9 cellular contexts compared by ENCODE assay signal in genomic region chr16:18983565-18984424, GRCh38. TPM values are rescaled to one million over a fixed set of nuclear protein-coding genes. Genes with fewer than 3 reads are reported as not detected.
DNase-seq lines count a peak whose midpoint lies in the region; ATAC-seq and TF ChIP-seq lines count a peak whose summit lies in the region.
"Had no signal": no experiment of that assay in that cellular context is flagged by ENCODE, and none has a peak within 500 bp of the region (broad histone marks: within the 10 kb centered on the region; RNA-seq: fewer than 3 reads in every experiment).

Gene TMC7, plus strand, starts transcription at chr16:18983934. Its CDS starts 130 bp downstream, at chr16:18984064.

- H3K36me3 ChIP-seq in Panc1 (ENCODE audit: control insufficient read depth, insufficient read depth, low read length): no peaks in the 10 kb centered on the region
- H3K36me3 ChIP-seq in breast epithelium: no peaks in the 10 kb centered on the region
- no peaks in the 10 kb centered on the region for H3K36me3 ChIP-seq in iPS-18a (ENCODE audit: control insufficient read depth, low read depth, low read length)

- H3K27ac ChIP-seq in Panc1 (ENCODE audit: low read length) (peak within 1 kb of the TSS; percentile 87), breast epithelium (peak within 1 kb of the TSS; percentile 46 to 75), iPS-18a (ENCODE audit: low read length) (no peak within 1 kb of the TSS)

- in situ Hi-C loops in Panc1 (cut with HindIII; ENCODE audit: low pct_unique_long_range_greater_than_20kb, low sequenced_read_pairs): no loop called here

- TF ChIP-seq CTCF in Panc1 (IDR thresholded peaks at IDR 0.05): peak; percentile 100
- peak in 2 of 3 donors; percentile 48 to 52 for TF ChIP-seq CTCF in breast epithelium (IDR thresholded peaks at IDR 0.05)

- H3K27me3 ChIP-seq in Panc1 (ENCODE audit: control insufficient read depth, insufficient read depth, low read length) (no peaks in the 10 kb centered on the region), breast epithelium (no peaks in the 10 kb centered on the region), iPS-18a (ENCODE audit: control insufficient read depth, insufficient read depth, low read length) (no peaks in the 10 kb centered on the region)

- no TSS peak for BruUV-seq in Panc1 (replicated peaks; lab: Mats Ljungman, UMichigan)

- POLR2A ChIA-PET in Panc1 (lab: Charles Lee): interaction anchor here (0.5 to 1.1 kb wide), 5 partner anchors 13 to 101 kb away, joined by 3 to 5 read pairs (median 3); partner anchors contain the start of gene COQ7

- H3K4me3 ChIP-seq in Panc1 (ENCODE audit: low read depth in 2 of 2, low read length in 2 of 2): peak within 1 kb of the TSS; percentile 58 to 98
- peak within 1 kb of the TSS; percentile 42 to 78 (median 54) for H3K4me3 ChIP-seq in breast epithelium
- H3K4me3 ChIP-seq in iPS-18a (ENCODE audit: low read length): peak within 1 kb of the TSS; percentile 69

- H3K4me1 ChIP-seq in Panc1 (ENCODE audit: control insufficient read depth, insufficient read depth, low read length) (peaks cover 6% of the 10 kb centered on the region; the same call in 1 of the 2 replicates), breast epithelium (no peaks in the 10 kb centered on the region), iPS-18a (ENCODE audit: control insufficient read depth, low read depth, low read length) (no peaks in the 10 kb centered on the region)

- ATAC-seq in Panc1 (peak; percentile 99), sciatic nerve (peak; percentile 79), GM21526 (IDR thresholded peaks at IDR 0.05; ENCODE audit: low FRiP score, unreplicated experiment) (no peak)
- ATAC-seq: T-cell had no signal

- H3K9me3 ChIP-seq in Panc1 (ENCODE audit: control insufficient read depth, insufficient read depth, low read depth, low read length) (no peaks in the 10 kb centered on the region), breast epithelium (no peaks in the 10 kb centered on the region), iPS-18a (ENCODE audit: control insufficient read depth, low read depth, low read length) (no peaks in the 10 kb centered on the region)

- DNase-seq in DMS114 treated with DMSO at 0.1 percent for 48 hours (lab: John Stamatoyannopoulos, UW; ENCODE audit: unreplicated experiment) (peak; percentile 83), LHCN-M2 (ENCODE audit: low read depth) (peak; percentile 88), Panc1 (ENCODE audit: low read depth, low spot score) (peak; percentile 74), breast epithelium (ENCODE audit: low spot score in 2 of 2) (peak; percentile 47 to 86), sciatic nerve (ENCODE audit: low spot score) (peak; percentile 85), AML-193 (lab: John Stamatoyannopoulos, UW) (no peak)

- CTCF ChIA-PET in Panc1 (lab: Charles Lee): interaction anchor here (0.6 to 2.5 kb wide), 17 partner anchors 9 to 429 kb away, joined by 3 to 9 read pairs (median 4); no protein-coding TSS in a partner anchor

- TF ChIP-seq POLR2A in breast epithelium (IDR thresholded peaks at IDR 0.05): no peak

- peak within 1 kb of the TSS; percentile 56 for H3K9ac ChIP-seq in iPS-18a (ENCODE audit: low read length)

- intact Hi-C loops in Panc1 (cut with micrococcal nuclease; ENCODE audit: unreplicated experiment): loop anchor here (1.0 to 10.0 kb wide), 2 partner anchors 89 to 391 kb away; no protein-coding TSS in a partner anchor
- intact Hi-C loops in breast epithelium (cut with DNase I; ENCODE audit: low total_unique reads): no loop called here
- intact Hi-C loops in sciatic nerve (cut with DNase I): loop anchor here (5.0 kb wide), 1 partner anchor 89 kb away; no protein-coding TSS in a partner anchor

RNA-seq across cellular contexts. Expression of gene TMC7, which starts in this region (rescaled TPM):
- total RNA-seq in LHCN-M2 (2014; rRNA removed): 2.1 and 2.8 TPM in 2 replicates
- 1.3 TPM for polyA plus RNA-seq in LHCN-M2 (2012)
- 5.1 TPM for total RNA-seq in Panc1 (2021; ENCODE audit: unreplicated experiment)
- 2.8 TPM for polyA plus RNA-seq in Panc1 (2012; ENCODE audit: insufficient read length)
- total RNA-seq in breast epithelium: 1 to 10 TPM in 1 of 3 donors, under 1 TPM in 2; 0.64 to 1.3 (median 0.73) TPM
- total RNA-seq in sciatic nerve: 9.6 TPM

Comparison
In these comparisons a context has a peak if more than half of its experiments do, and no peak if none do; other contexts are left out.
1. DNase-seq: peak in DMS114 treated with DMSO at 0.1 percent for 48 hours (single experiment), LHCN-M2 (single experiment), Panc1 (single experiment), breast epithelium (2 of 2) and sciatic nerve (single experiment); none in AML-193 (0 of 2).
2. Peak in every context shown above with its lines, with median percentiles within 50 percentile points of each other: H3K4me3 ChIP-seq.